In genomic region chr12:57766464-57767311, GRCh38 we compare ENCODE assay signal across 1 cellular context.
A peak's percentile ranks its signal among the peaks of the same experiment; 100 is the strongest.
TF ChIP-seq lines count a peak whose summit lies in the region.

CYP27B1 (minus strand) TSS chr12:57767078; CDS start chr12:57767041, 37 bp downstream.

TF ChIP-seq in WTC11, 78 proteins besides CTCF, POLR2A, EP300 and RAD21 (continued from another document):
- TF ChIP-seq ZNF281 (CRISPR knock-in tag; IDR thresholded peaks at IDR 0.05) (no peak), ATF1 (CRISPR knock-in tag; IDR thresholded peaks at IDR 0.05) (no peak), ZNF416 (CRISPR knock-in tag; IDR thresholded peaks at IDR 0.05) (0 out of 2 replicates have a peak, but pooled peaks have one; percentile 24), PRRX2 (CRISPR knock-in tag; IDR thresholded peaks at IDR 0.05) (peak; percentile 60; the same call in 1 of the 2 replicates), NFATC4 (CRISPR knock-in tag; IDR thresholded peaks at IDR 0.05) (no peak)
TF ChIP-seq in WTC11: peak in this region for 4.
